ENCODE assay signal across 4 cellular contexts in genomic region chr14:97844042-97844441, GRCh38.
"Had no signal": no experiment of that assay in that cellular context is flagged by ENCODE, and none has a peak within 500 bp of the region (broad histone marks: within the 10 kb centered on the region; RNA-seq: fewer than 3 reads in every experiment).

No MANE protein-coding gene starts in this region.

- H3K4me3 ChIP-seq: GM23338 had no signal

- DNase-seq: H9, HCEC 1CT, IMR-90 had no signal

- ATAC-seq: GM23338 had no signal
